In the genomic region with DNA sequence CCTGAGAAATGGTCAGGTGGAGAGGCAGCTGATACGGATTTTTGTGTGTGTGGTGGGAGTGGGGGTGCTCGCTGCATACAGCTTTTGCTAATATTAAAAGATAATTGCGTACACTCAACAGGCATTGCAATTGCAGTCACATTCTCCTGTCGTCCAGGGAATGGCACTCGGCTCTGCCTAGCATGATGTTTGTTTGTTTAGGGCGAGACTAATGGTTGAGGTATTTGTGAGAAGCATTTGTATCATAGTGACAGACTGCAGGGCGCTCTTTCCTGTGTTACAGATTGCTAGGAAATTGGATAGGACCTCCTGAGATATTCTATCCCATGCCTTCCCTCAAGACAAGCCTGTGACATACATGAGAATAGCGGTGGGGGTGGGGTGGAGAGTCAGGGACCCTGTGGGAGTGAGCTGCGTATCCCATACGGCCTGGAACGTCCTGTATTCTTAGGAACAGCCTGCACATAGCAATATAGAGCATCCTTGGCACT, we compare ENCODE assay signal across 10 cellular contexts.
DNase-seq lines count a peak whose midpoint lies in the region; TF ChIP-seq lines count a peak whose summit lies in the region.
"Had no signal": no experiment of that assay in that cellular context is flagged by ENCODE, and none has a peak within 500 bp of the region (broad histone marks: within the 10 kb centered on the region; RNA-seq: fewer than 3 reads in every experiment).

No MANE protein-coding gene starts in this region.

- H3K4me1 Mint-ChIP-seq in type B pancreatic cell (ENCODE audit: unreplicated experiment) (peaks cover 36% of the 10 kb centered on the region), immature natural killer cell (no peaks in the 10 kb centered on the region)

- peak overlapping the region; percentile 54 for H3K27ac Mint-ChIP-seq in type B pancreatic cell
- no peak overlapping the region for H3K27ac Mint-ChIP-seq in immature natural killer cell

- H3K36me3 Mint-ChIP-seq in type B pancreatic cell: peaks cover 19% of the 10 kb centered on the region
- H3K36me3 Mint-ChIP-seq in immature natural killer cell: no peaks in the 10 kb centered on the region

- no peak overlapping the region for H3K4me3 ChIP-seq in foreskin fibroblast (ENCODE audit: low read depth in 1 of 2, low read length in 2 of 2)

- peak; percentile 36 for DNase-seq in NCI-H1436 (lab: John Stamatoyannopoulos, UW)
- DNase-seq in NCI-H1436 treated with DMSO at 0.1 percent for 48 hours (lab: John Stamatoyannopoulos, UW): no peak
- DNase-seq in NCI-H510A (lab: John Stamatoyannopoulos, UW): peak; percentile 14
- DNase-seq in foreskin fibroblast: peak; percentile 16 to 31
- DNase-seq in type B pancreatic cell (ENCODE audit: extremely low spot score, unreplicated experiment): no peak
- no peak for DNase-seq in SHP77 treated with DMSO at 0.1 percent for 48 hours (lab: John Stamatoyannopoulos, UW)
- no peak for DNase-seq in activated CD4-positive, alpha-beta T cell treated with anti-CD3 and anti-CD28 coated beads, Interleukin-2, amount 50 U/mL, for 48 hours
- no peak for DNase-seq in immature natural killer cell
- DNase-seq: hypothalamus, MV-4-11 had no signal

- H3K9me3 Mint-ChIP-seq in type B pancreatic cell (peaks cover 4% of the 10 kb centered on the region), immature natural killer cell (no peaks in the 10 kb centered on the region)

- peak overlapping the region; percentile 47 for H3K4me3 Mint-ChIP-seq in type B pancreatic cell
- H3K4me3 Mint-ChIP-seq in immature natural killer cell: no peak overlapping the region

- no peaks in the 10 kb centered on the region for H3K27me3 Mint-ChIP-seq in type B pancreatic cell
- no peaks in the 10 kb centered on the region for H3K27me3 Mint-ChIP-seq in immature natural killer cell (ENCODE audit: low read depth in 3 of 3)

- TF ChIP-seq CTCF in foreskin fibroblast (IDR thresholded peaks at IDR 0.05; ENCODE audit: low read depth, low read length) (no peak), type B pancreatic cell (conservative IDR thresholded peaks at IDR 0.05) (no peak)

Comparison
In these comparisons a context has a peak if more than half of its experiments do, and no peak if none do; other contexts are left out.
1. DNase-seq: peak in NCI-H1436 (single experiment), NCI-H510A (single experiment) and foreskin fibroblast (2 of 2); none in NCI-H1436 treated with DMSO at 0.1 percent for 48 hours (single experiment), type B pancreatic cell (single experiment), SHP77 treated with DMSO at 0.1 percent for 48 hours (single experiment), activated CD4-positive, alpha-beta T cell treated with anti-CD3 and anti-CD28 coated beads, Interleukin-2, amount 50 U/mL, for 48 hours (0 of 2) and immature natural killer cell (0 of 3).